8 cellular contexts compared by ENCODE assay signal in genomic region chr14:30610719-30611388, GRCh38. TPM values are rescaled to one million over a fixed set of nuclear protein-coding genes. Genes with fewer than 3 reads are reported as not detected.
DNase-seq lines count a peak whose midpoint lies in the region; ATAC-seq, FAIRE-seq and TF ChIP-seq lines count a peak whose summit lies in the region.

No MANE protein-coding gene starts in this region.

- intact Hi-C loops in lower leg skin (cut with DNase I; ENCODE audit: low total_unique reads) = no loop called here

- no peak for TF ChIP-seq POLR2A in H54 (IDR thresholded peaks at IDR 0.05; ENCODE audit: low read depth, low read length)
- TF ChIP-seq POLR2A in lower leg skin (IDR thresholded peaks at IDR 0.05) = no peak

- FAIRE-seq in H54 (lab: Jason Lieb, UNC) (peak; percentile 48), RCC 7860 (lab: Jason Lieb, UNC) (no peak)

- H3K4me3 ChIP-seq in cardiac fibroblast (replicated peaks in 1 of 2; ENCODE audit: low read depth in 2 of 2, low read length in 2 of 2) = no peak overlapping the region
- H3K4me3 ChIP-seq in lower leg skin (ENCODE audit: low read depth, poor library complexity, severe bottlenecking) = no peak overlapping the region

- WGBS in lower leg skin, 2 donors = 42 to 48% methylated on average over 6 of the region's 6 CpGs

- ATAC-seq in HG03457 (IDR thresholded peaks at IDR 0.05; ENCODE audit: unreplicated experiment) (no peak), GM21576 (IDR thresholded peaks at IDR 0.05; ENCODE audit: unreplicated experiment) (no peak)

- TF ChIP-seq CTCF in cardiac fibroblast (IDR thresholded peaks at IDR 0.05; ENCODE audit: low read depth, low read length) (peak; percentile 29), lower leg skin (IDR thresholded peaks at IDR 0.05) (no peak)

- peak; percentile 18 for DNase-seq in AG20443 (ENCODE audit: low spot score)
- no peak for DNase-seq in H54 (ENCODE audit: insufficient read length, low spot score)
- DNase-seq in NCI-H345 treated with DMSO at 0.1 percent for 48 hours (lab: John Stamatoyannopoulos, UW; ENCODE audit: unreplicated experiment) = peak; percentile 97
- DNase-seq in cardiac fibroblast (ENCODE audit: low read depth in 2 of 2) = peak; percentile 86 to 88
- peak; percentile 49 to 86 for DNase-seq in lower leg skin (ENCODE audit: low spot score in 2 of 2)
- no peak for DNase-seq in RCC 7860 (ENCODE audit: low spot score)

RNA-seq across cellular contexts. Expression of gene SCFD1, which starts 11.3 kb away (rescaled TPM):
- total RNA-seq in lower leg skin = 10 to 100 TPM; 33.6 to 40.8 (median 37.1) TPM

RNA-seq across cellular contexts. Expression of gene G2E3, which starts 51.9 kb away (rescaled TPM):
- total RNA-seq in lower leg skin = 10 to 100 TPM in 2 of 4 donors, 1 to 10 TPM in 2; 8.0 to 13.0 (median 10.6) TPM

Comparison
In these comparisons a context has a peak if more than half of its experiments do, and no peak if none do; other contexts are left out.
1. DNase-seq: peak in AG20443 (single experiment), NCI-H345 treated with DMSO at 0.1 percent for 48 hours (single experiment), cardiac fibroblast (2 of 2) and lower leg skin (2 of 2); none in H54 (single experiment) and RCC 7860 (single experiment).